In the genomic region with DNA sequence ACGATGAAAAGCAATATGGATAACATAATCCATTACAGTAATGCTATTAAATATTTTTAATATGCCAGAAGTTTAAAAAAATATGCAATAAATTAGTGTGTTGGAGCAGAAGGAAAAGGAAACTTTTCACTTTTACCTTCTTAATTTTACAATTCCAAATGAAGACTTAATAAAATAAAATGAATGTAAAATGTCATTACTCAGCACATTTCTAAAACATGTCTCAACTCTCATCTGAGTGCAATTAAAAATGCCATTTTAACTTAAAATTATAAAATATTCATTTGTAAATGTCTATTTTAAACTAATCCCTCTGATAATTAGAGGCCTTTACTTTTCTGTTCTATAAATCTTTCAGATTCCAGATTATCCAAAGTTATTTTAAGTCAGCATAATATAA, we compare ENCODE assay signal across 1 cellular context.
A peak's percentile ranks its signal among the peaks of the same experiment; 100 is the strongest.
TF ChIP-seq lines count a peak whose summit lies in the region.

No MANE protein-coding gene starts in this region.

TF ChIP-seq in HepG2, 621 proteins besides CTCF, POLR2A, EP300 and RAD21 (continued from another document):
- TF ChIP-seq ARID3A (IDR thresholded peaks at IDR 0.05; ENCODE audit: low read depth, low read length) (no peak), MAFK (conservative IDR thresholded peaks at IDR 0.05 in 1 of 2, IDR thresholded peaks at IDR 0.05 in 1 of 2; ENCODE audit: low read length in 2 of 2) (peak; percentile 84 to 94), MAFF (IDR thresholded peaks at IDR 0.05; ENCODE audit: low read depth, low read length) (peak; percentile 88)
